In the genomic region with DNA sequence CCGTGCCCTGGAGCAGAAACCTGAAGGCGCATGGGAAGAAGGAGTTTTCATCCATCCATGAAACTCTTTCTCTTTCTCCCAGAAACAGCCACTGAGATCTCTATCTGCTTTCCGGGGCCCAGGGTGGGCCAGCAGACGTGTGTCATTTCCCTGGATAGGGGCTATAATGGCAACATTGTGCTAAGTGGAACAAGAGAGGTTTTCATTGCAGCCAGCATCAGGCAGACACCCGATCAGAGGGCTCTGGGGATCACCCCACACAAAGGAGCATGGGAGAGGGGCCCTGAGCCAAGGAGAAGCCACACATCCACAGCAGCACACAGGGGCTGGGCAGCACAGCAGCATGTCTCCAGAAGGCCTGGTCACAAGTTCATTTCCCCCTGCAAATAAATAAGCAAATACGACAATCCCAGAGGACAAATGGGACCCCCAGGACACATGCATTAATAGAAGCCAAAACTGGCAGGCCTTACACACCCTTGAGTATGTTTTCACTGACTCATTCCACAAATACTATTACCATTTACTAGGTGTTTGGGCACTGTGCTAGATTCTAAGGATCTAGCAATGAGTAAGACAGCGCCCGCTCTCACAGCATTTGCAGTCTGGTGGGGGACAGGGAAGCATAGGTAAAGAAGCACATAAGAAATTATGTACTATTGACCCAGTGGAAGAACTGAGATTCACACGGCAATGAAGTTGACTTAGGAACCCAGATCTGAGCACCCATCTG, we compare ENCODE assay signal across 25 cellular contexts. TPM values are rescaled to one million over a fixed set of nuclear protein-coding genes. Genes with fewer than 3 reads are reported as not detected.
DNase-seq lines count a peak whose midpoint lies in the region; ATAC-seq and TF ChIP-seq lines count a peak whose summit lies in the region.
"Had no signal": no experiment of that assay in that cellular context is flagged by ENCODE, and none has a peak within 500 bp of the region (broad histone marks: within the 10 kb centered on the region; RNA-seq: fewer than 3 reads in every experiment).

No MANE protein-coding gene starts in this region.

- peaks cover 0 to 29% (median 0%) of the 10 kb centered on the region in 7 donors for H3K27me3 ChIP-seq in heart right ventricle
- peaks cover 0 to 4% of the 10 kb centered on the region in 2 donors for H3K27me3 ChIP-seq in tibial nerve
- H3K27me3 ChIP-seq: sigmoid colon had no signal

- DNase-seq in heart right ventricle, result no peak
- no peak for DNase-seq in left cardiac atrium
- peak; percentile 50 for DNase-seq in epidermal melanocyte (ENCODE audit: insufficient read length, low spot score)
- peak; percentile 86 for DNase-seq in midbrain (lab: John Stamatoyannopoulos, UW)
- no peak for DNase-seq in tibial nerve (ENCODE audit: low spot score in 2 of 2)
- no peak for DNase-seq in AG08395 (ENCODE audit: low spot score)
- no peak for DNase-seq in retina
- DNase-seq: activated CD4-positive, alpha-beta T cell treated with anti-CD3 and anti-CD28 coated beads, Interleukin-2, amount 50 U/mL, for 1 hour; activated CD8-positive, alpha-beta memory T cell treated with anti-CD3 and anti-CD28 coated beads, Interleukin-2, amount 50 U/mL, for 4 hours; body of pancreas; effector memory CD4-positive, alpha-beta T cell; GOT3; left colon; mesenchymal stem cell; naive B cell; NCI-H2081; OCI-M1; sigmoid colon; T-helper 9 cell; transverse colon; WERI-Rb-1 had no signal

- H3K4me3 ChIP-seq in heart right ventricle (no peak overlapping the region), tibial nerve (no peak overlapping the region)
- H3K4me3 ChIP-seq: body of pancreas, K562, sigmoid colon, transverse colon had no signal

- peak in 1 of 2 donors; percentile 23 for TF ChIP-seq EP300 in tibial nerve (IDR thresholded peaks at IDR 0.05)

- ATAC-seq in heart right ventricle, result no peak
- no peak for ATAC-seq in left cardiac atrium
- no peak for ATAC-seq in GM18873 (IDR thresholded peaks at IDR 0.05; ENCODE audit: low FRiP score, unreplicated experiment)
- ATAC-seq: body of pancreas, K562, left colon, Right ventricle myocardium inferior had no signal

- TF ChIP-seq CTCF in heart right ventricle (IDR thresholded peaks at IDR 0.05) (no peak), tibial nerve (IDR thresholded peaks at IDR 0.05) (no peak)

- peak overlapping the region in 7 of 10 donors; percentile 2 to 97 (median 28) for H3K27ac ChIP-seq in heart right ventricle
- peak overlapping the region in 3 of 4 donors; percentile 25 to 71 (median 55) for H3K27ac ChIP-seq in tibial nerve
- H3K27ac ChIP-seq: 22Rv1, body of pancreas, transverse colon, WERI-Rb-1 had no signal

- intact Hi-C loops in heart right ventricle (cut with DNase I), result loop anchor here in 8 of 10 donors (2.0 to 10.0 kb wide), 7 partner anchors 97 to 300 kb away; no protein-coding TSS in a partner anchor
- intact Hi-C loops in left cardiac atrium (cut with DNase I), result loop anchor here (5.0 to 10.0 kb wide), 3 partner anchors 100 to 213 kb away; no protein-coding TSS in a partner anchor

- H3K4me1 ChIP-seq in heart right ventricle (peaks cover 0 to 46% (median 11%) of the 10 kb centered on the region in 9 donors), tibial nerve (peaks cover 0 to 33% (median 9%) of the 10 kb centered on the region in 4 donors)

- H3K36me3 ChIP-seq in heart right ventricle (no peaks in the 10 kb centered on the region), tibial nerve (no peaks in the 10 kb centered on the region)
- H3K36me3 ChIP-seq: sigmoid colon, transverse colon, WERI-Rb-1 had no signal

- H3K9me3 ChIP-seq in heart right ventricle, result peaks cover 0 to 16% (median 12%) of the 10 kb centered on the region in 11 donors
- peaks cover 0 to 16% (median 0%) of the 10 kb centered on the region in 4 donors for H3K9me3 ChIP-seq in tibial nerve
- H3K9me3 ChIP-seq: body of pancreas had no signal

- TF ChIP-seq POLR2A in tibial nerve (IDR thresholded peaks at IDR 0.05), result no peak

- WGBS in heart right ventricle, 2 donors, result 78 to 84% methylated on average over 9 of the region's 9 CpGs
- WGBS in tibial nerve, 2 donors, result 49 to 58% methylated on average over 9 of the region's 9 CpGs

RNA-seq across cellular contexts. Expression of a gene that starts 4.3 kb away (rescaled TPM):
- total RNA-seq in heart right ventricle (10 to 100 TPM; 30.3 to 61.6 (median 47.2) TPM), left cardiac atrium (10 to 100 TPM; 32.8 to 38.6 TPM), tibial nerve (10 to 100 TPM; 40.8 to 93.5 (median 91.6) TPM)
- polyA plus RNA-seq in heart right ventricle, result 10 to 100 TPM; 35.6 to 35.9 TPM

Comparison
In these comparisons a context has a peak if more than half of its experiments do, and no peak if none do; other contexts are left out.
1. DNase-seq: peak in epidermal melanocyte (single experiment) and midbrain (single experiment); none in heart right ventricle (0 of 2), left cardiac atrium (single experiment), tibial nerve (0 of 2), AG08395 (single experiment) and retina (single experiment).